Comparison of ENCODE assay signal across 8 cellular contexts in genomic region chr21:28884976-28885852, GRCh38.
DNase-seq lines count a peak whose midpoint lies in the region; ATAC-seq and TF ChIP-seq lines count a peak whose summit lies in the region.

No MANE protein-coding gene starts in this region.

- H3K4me3 Mint-ChIP-seq in T-cell: peak overlapping the region; percentile 90 to 94 (median 92)

- peak; percentile 77 for TF ChIP-seq POLR2A in prostate gland (IDR thresholded peaks at IDR 0.05)

- WGBS in prostate gland: 4% methylated on average over 46 of the region's 47 CpGs
- 5% methylated on average over 47 of the region's 47 CpGs for WGBS in urinary bladder

- peaks cover 19% of the 10 kb centered on the region for H3K36me3 Mint-ChIP-seq in T-cell

- no peaks in the 10 kb centered on the region for H3K9me3 ChIP-seq in prostate gland

- H3K27ac ChIP-seq in prostate gland (peak overlapping the region; percentile 84 to 88), urinary bladder (ENCODE audit: low read depth) (peak overlapping the region; percentile 86)

- intact Hi-C loops in left ventricle myocardium superior (cut with micrococcal nuclease): no loop called here
- intact Hi-C loops in prostate gland (cut with DNase I): loop anchor here (5.0 kb wide), 2 partner anchors 63 to 113 kb away; no protein-coding TSS in a partner anchor

- no peak for TF ChIP-seq CTCF in GM13977 (IDR thresholded peaks at IDR 0.05; ENCODE audit: extremely low read depth, insufficient read depth, missing control alignments)
- TF ChIP-seq CTCF in prostate gland (IDR thresholded peaks at IDR 0.05): peak in 2 of 4 experiments; percentile 7 to 30

- H3K4me1 ChIP-seq in prostate gland (replicated peaks) (peaks cover 5% of the 10 kb centered on the region), urinary bladder (ENCODE audit: insufficient read depth) (no peaks in the 10 kb centered on the region)

- H3K27ac Mint-ChIP-seq in T-cell: peak overlapping the region; percentile 99

- no peaks in the 10 kb centered on the region for H3K36me3 ChIP-seq in prostate gland
- peaks cover 4% of the 10 kb centered on the region for H3K36me3 ChIP-seq in urinary bladder (ENCODE audit: insufficient read depth)

- CTCF ChIA-PET in T-cell (lab: Charles Lee): interaction anchor here (0.6 to 0.7 kb wide), 3 partner anchors 33 to 139 kb away, joined by 3 read pairs; no protein-coding TSS in a partner anchor

- ATAC-seq in HG02870 (IDR thresholded peaks at IDR 0.05; ENCODE audit: unreplicated experiment) (peak; percentile 97), T-cell (replicated peaks in 1 of 4) (peak; percentile 89 to 95 (median 95)), left ventricle myocardium superior (peak; percentile 99)

- H3K4me3 ChIP-seq in prostate gland (peak overlapping the region; percentile 36 to 54), urinary bladder (ENCODE audit: low read depth, low read length) (peak overlapping the region; percentile 60)

- no peaks in the 10 kb centered on the region for H3K27me3 ChIP-seq in prostate gland (replicated peaks; ENCODE audit: insufficient read depth)

- peaks cover 18 to 25% (median 22%) of the 10 kb centered on the region in 3 donors for H3K4me1 Mint-ChIP-seq in T-cell

- DNase-seq in GM13977 (ENCODE audit: low spot score) (peak; percentile 91), NCI-H146 (lab: John Stamatoyannopoulos, UW) (peak; percentile 85), T-cell (peak; percentile 82 to 95 (median 91)), amniotic stem cell (lab: John Stamatoyannopoulos, UW) (peak; percentile 75), left ventricle myocardium superior (peak; percentile 93), prostate gland (ENCODE audit: low spot score) (peak; percentile 80)

- H3K9me3 Mint-ChIP-seq in T-cell: no peaks in the 10 kb centered on the region

- H3K27me3 Mint-ChIP-seq in T-cell: peaks cover 0 to 2% of the 10 kb centered on the region in 2 donors

- POLR2A ChIA-PET in T-cell (lab: Charles Lee): interaction anchor here (0.6 to 1.2 kb wide), 5 partner anchors 87 to 513 kb away, joined by 3 to 5 read pairs (median 4); no protein-coding TSS in a partner anchor

- in situ Hi-C loops in GM13977 (cut with MboI; ENCODE audit: low pct_unique_long_range_greater_than_20kb, low sequenced_read_pairs, unreplicated experiment): no loop called here

Comparison
In these comparisons a context has a peak if more than half of its experiments do, and no peak if none do; other contexts are left out.
1. Peak in every context shown above with its lines: DNase-seq, ATAC-seq, H3K4me3 ChIP-seq and H3K27ac ChIP-seq.